1 cellular context compared by ENCODE assay signal in genomic region chr1:39154553-39155361, GRCh38.
TF ChIP-seq lines count a peak whose summit lies in the region.

No MANE protein-coding gene starts in this region.

TF ChIP-seq in H1, 55 proteins besides CTCF, POLR2A, EP300 and RAD21 (continued from another document):
- TF ChIP-seq, protein P1, sequence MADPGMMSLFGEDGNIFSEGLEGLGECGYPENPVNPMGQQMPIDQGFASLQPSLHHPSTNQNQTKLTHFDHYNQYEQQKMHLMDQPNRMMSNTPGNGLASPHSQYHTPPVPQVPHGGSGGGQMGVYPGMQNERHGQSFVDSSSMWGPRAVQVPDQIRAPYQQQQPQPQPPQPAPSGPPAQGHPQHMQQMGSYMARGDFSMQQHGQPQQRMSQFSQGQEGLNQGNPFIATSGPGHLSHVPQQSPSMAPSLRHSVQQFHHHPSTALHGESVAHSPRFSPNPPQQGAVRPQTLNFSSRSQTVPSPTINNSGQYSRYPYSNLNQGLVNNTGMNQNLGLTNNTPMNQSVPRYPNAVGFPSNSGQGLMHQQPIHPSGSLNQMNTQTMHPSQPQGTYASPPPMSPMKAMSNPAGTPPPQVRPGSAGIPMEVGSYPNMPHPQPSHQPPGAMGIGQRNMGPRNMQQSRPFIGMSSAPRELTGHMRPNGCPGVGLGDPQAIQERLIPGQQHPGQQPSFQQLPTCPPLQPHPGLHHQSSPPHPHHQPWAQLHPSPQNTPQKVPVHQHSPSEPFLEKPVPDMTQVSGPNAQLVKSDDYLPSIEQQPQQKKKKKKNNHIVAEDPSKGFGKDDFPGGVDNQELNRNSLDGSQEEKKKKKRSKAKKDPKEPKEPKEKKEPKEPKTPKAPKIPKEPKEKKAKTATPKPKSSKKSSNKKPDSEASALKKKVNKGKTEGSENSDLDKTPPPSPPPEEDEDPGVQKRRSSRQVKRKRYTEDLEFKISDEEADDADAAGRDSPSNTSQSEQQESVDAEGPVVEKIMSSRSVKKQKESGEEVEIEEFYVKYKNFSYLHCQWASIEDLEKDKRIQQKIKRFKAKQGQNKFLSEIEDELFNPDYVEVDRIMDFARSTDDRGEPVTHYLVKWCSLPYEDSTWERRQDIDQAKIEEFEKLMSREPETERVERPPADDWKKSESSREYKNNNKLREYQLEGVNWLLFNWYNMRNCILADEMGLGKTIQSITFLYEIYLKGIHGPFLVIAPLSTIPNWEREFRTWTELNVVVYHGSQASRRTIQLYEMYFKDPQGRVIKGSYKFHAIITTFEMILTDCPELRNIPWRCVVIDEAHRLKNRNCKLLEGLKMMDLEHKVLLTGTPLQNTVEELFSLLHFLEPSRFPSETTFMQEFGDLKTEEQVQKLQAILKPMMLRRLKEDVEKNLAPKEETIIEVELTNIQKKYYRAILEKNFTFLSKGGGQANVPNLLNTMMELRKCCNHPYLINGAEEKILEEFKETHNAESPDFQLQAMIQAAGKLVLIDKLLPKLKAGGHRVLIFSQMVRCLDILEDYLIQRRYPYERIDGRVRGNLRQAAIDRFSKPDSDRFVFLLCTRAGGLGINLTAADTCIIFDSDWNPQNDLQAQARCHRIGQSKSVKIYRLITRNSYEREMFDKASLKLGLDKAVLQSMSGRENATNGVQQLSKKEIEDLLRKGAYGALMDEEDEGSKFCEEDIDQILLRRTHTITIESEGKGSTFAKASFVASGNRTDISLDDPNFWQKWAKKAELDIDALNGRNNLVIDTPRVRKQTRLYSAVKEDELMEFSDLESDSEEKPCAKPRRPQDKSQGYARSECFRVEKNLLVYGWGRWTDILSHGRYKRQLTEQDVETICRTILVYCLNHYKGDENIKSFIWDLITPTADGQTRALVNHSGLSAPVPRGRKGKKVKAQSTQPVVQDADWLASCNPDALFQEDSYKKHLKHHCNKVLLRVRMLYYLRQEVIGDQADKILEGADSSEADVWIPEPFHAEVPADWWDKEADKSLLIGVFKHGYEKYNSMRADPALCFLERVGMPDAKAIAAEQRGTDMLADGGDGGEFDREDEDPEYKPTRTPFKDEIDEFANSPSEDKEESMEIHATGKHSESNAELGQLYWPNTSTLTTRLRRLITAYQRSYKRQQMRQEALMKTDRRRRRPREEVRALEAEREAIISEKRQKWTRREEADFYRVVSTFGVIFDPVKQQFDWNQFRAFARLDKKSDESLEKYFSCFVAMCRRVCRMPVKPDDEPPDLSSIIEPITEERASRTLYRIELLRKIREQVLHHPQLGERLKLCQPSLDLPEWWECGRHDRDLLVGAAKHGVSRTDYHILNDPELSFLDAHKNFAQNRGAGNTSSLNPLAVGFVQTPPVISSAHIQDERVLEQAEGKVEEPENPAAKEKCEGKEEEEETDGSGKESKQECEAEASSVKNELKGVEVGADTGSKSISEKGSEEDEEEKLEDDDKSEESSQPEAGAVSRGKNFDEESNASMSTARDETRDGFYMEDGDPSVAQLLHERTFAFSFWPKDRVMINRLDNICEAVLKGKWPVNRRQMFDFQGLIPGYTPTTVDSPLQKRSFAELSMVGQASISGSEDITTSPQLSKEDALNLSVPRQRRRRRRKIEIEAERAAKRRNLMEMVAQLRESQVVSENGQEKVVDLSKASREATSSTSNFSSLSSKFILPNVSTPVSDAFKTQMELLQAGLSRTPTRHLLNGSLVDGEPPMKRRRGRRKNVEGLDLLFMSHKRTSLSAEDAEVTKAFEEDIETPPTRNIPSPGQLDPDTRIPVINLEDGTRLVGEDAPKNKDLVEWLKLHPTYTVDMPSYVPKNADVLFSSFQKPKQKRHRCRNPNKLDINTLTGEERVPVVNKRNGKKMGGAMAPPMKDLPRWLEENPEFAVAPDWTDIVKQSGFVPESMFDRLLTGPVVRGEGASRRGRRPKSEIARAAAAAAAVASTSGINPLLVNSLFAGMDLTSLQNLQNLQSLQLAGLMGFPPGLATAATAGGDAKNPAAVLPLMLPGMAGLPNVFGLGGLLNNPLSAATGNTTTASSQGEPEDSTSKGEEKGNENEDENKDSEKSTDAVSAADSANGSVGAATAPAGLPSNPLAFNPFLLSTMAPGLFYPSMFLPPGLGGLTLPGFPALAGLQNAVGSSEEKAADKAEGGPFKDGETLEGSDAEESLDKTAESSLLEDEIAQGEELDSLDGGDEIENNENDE (IDR thresholded peaks at IDR 0.05; ENCODE audit: insufficient replicate concordance, low read length) = no peak
- TF ChIP-seq KDM4A (IDR thresholded peaks at IDR 0.05; ENCODE audit: low read depth, low read length, severe bottlenecking) (no peak), JUND (IDR thresholded peaks at IDR 0.05; ENCODE audit: low read length) (no peak), BRCA1 (IDR thresholded peaks at IDR 0.05; ENCODE audit: low read depth, low read length) (no peak), SRF (IDR thresholded peaks at IDR 0.05; ENCODE audit: low read depth, low read length) (no peak), HDAC2 (IDR thresholded peaks at IDR 0.05; ENCODE audit: borderline replicate concordance in 1 of 2, low read depth in 2 of 2, low read length in 2 of 2) (no peak), ASH2L (IDR thresholded peaks at IDR 0.05; ENCODE audit: low read length) (no peak), CTBP2 (IDR thresholded peaks at IDR 0.05; ENCODE audit: borderline replicate concordance, insufficient read depth, insufficient read length, low read length) (no peak), SIN3A (conservative IDR thresholded peaks at IDR 0.05 in 1 of 2, IDR thresholded peaks at IDR 0.05 in 1 of 2; ENCODE audit: low read depth in 1 of 2, low read length in 2 of 2) (no peak), HDAC6 (IDR thresholded peaks at IDR 0.05; ENCODE audit: low read depth, low read length) (no peak), CBX8 (IDR thresholded peaks at IDR 0.05; ENCODE audit: borderline replicate concordance, low read depth, low read length) (no peak), CHD1 (IDR thresholded peaks at IDR 0.05; ENCODE audit: low read depth, low read length) (no peak), SIRT6 (IDR thresholded peaks at IDR 0.05; ENCODE audit: low read length) (no peak), POLR2AphosphoS5 (IDR thresholded peaks at IDR 0.05; ENCODE audit: low read depth, low read length) (no peak)
